ENCODE assay signal across 8 cellular contexts in the genomic region with DNA sequence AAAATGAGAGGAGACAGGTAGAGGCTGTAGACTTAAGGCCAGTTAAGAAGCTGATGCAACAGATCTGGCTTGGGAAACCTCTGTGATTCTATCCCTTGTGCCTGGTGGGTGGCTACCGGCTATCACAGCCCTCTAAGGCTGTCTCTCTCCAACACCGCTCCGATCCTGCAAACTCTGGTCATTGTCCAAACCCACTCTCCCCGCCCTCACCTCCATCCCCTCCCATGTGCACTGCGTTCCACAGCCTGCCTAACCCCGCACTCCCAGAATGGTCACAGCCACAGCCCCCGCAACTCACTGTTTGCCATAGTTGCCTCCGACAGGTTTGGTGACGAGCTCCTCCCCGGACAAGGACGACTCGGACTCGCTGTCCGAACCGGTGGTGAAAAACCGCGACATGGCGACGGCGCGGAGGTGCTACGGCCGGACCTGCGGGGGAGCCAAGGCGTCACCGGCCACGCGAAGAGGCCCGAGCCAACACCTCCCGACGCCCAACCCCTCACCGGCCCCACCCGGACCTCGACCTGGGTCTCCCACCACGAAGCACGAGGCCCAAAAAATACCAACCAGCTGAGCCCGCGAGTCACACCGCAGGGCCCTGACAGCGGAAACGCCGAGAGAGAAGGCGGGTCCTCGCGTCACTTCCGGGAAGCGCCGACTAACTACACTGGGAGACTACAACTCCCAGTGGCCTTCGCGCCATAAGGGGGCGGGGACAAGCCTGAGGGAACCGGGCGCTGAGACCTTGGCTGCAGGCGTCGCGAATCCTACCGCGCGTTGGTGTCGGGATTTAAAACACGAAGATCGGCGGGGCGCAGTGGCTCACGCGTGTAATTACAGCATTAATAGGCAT. TPM values are rescaled to one million over a fixed set of nuclear protein-coding genes. Genes with fewer than 3 reads are reported as not detected.
DNase-seq lines count a peak whose midpoint lies in the region; ATAC-seq, FAIRE-seq and TF ChIP-seq lines count a peak whose summit lies in the region.
"Not testable (repeated sequence)": the region's sequence is repeated elsewhere in the genome, so short reads cannot be mapped to it uniquely, and the experiment has no call there.

TSS of gene EIF3CL (minus strand) at position 622 of the 853 bp plus-strand sequence. CDS start at position 399, 223 bp downstream.

- TF ChIP-seq CTCF in GM12865 (IDR thresholded peaks at IDR 0.05; ENCODE audit: insufficient read depth, low read depth, low read length, missing control alignments); ascending aorta (IDR thresholded peaks at IDR 0.05); thoracic aorta (IDR thresholded peaks at IDR 0.05): not testable (repeated sequence)

- peak; percentile 67 for FAIRE-seq in RCC 7860 (lab: Jason Lieb, UNC)

- not testable (repeated sequence) for DNase-seq in GM12865 (ENCODE audit: low read depth); RCC 7860 (ENCODE audit: low spot score); ascending aorta (ENCODE audit: low spot score in 2 of 2); glomerular endothelial cell (ENCODE audit: extremely low read depth, low read depth, low spot score); naive thymus-derived CD8-positive, alpha-beta T cell; thoracic aorta (ENCODE audit: low spot score)

- POLR2A ChIA-PET in naive thymus-derived CD8-positive, alpha-beta T cell (lab: Charles Lee) = not testable (repeated sequence)

- intact Hi-C loops in ascending aorta (cut with DNase I) = not testable (repeated sequence)

- not testable (repeated sequence) for H3K27me3 Mint-ChIP-seq in naive thymus-derived CD8-positive, alpha-beta T cell

- H3K36me3 ChIP-seq in ascending aorta, thoracic aorta: not testable (repeated sequence)

- H3K4me3 ChIP-seq in GM12865 (ENCODE audit: low read depth, low read length) (peak within 1 kb of the TSS; percentile 53), ascending aorta (peak within 1 kb of the TSS in 1 of 2 donors; percentile 51), thoracic aorta (peak within 1 kb of the TSS; percentile 50)

- H3K9me3 Mint-ChIP-seq in naive thymus-derived CD8-positive, alpha-beta T cell = not testable (repeated sequence)

- H3K36me3 Mint-ChIP-seq in naive thymus-derived CD8-positive, alpha-beta T cell = not testable (repeated sequence)

- not testable (repeated sequence) for H3K27ac Mint-ChIP-seq in naive thymus-derived CD8-positive, alpha-beta T cell

- peak; percentile 92 for ATAC-seq in GM21528 (IDR thresholded peaks at IDR 0.05; ENCODE audit: low FRiP score, unreplicated experiment)
- ATAC-seq in HG03135 (IDR thresholded peaks at IDR 0.05; ENCODE audit: unreplicated experiment) = peak; percentile 96
- peak; percentile 98 to 99 for ATAC-seq in naive thymus-derived CD8-positive, alpha-beta T cell
- peak; percentile 92 for ATAC-seq in thoracic aorta (ENCODE audit: insufficient number of reproducible peaks, low FRiP score, low read depth)

- not testable (repeated sequence) for H3K27me3 ChIP-seq in ascending aorta; thoracic aorta (replicated peaks; ENCODE audit: insufficient read depth)

- H3K27ac ChIP-seq in ascending aorta, thoracic aorta: not testable (repeated sequence)

- H3K4me1 ChIP-seq in ascending aorta; thoracic aorta (ENCODE audit: control insufficient read depth in 1 of 2, low read depth in 2 of 2): not testable (repeated sequence)

- not testable (repeated sequence) for H3K4me1 Mint-ChIP-seq in naive thymus-derived CD8-positive, alpha-beta T cell

- H3K9me3 ChIP-seq in ascending aorta, thoracic aorta: not testable (repeated sequence)

- peak within 1 kb of the TSS in 7 of 10 donors; percentile 36 to 82 (median 52) for H3K4me3 Mint-ChIP-seq in naive thymus-derived CD8-positive, alpha-beta T cell

RNA-seq across cellular contexts. Expression of gene EIF3CL, which starts in this region (rescaled TPM):
- total RNA-seq in ascending aorta = 200 TPM
- total RNA-seq in glomerular endothelial cell = 141 and 185 TPM in 2 replicates
- 10 to 100 TPM; 17.5 to 19.0 TPM for total RNA-seq in naive thymus-derived CD8-positive, alpha-beta T cell
- 10 to 100 TPM; 24.1 to 46.0 (median 29.7) TPM for polyA plus RNA-seq in naive thymus-derived CD8-positive, alpha-beta T cell
- 100 to 1,000 TPM in 1 of 2 donors, 10 to 100 TPM in 1; 72.4 to 107 TPM for total RNA-seq in thoracic aorta
